In genomic region chr6:137291441-137291840, GRCh38 we compare ENCODE assay signal across 8 cellular contexts.
DNase-seq lines count a peak whose midpoint lies in the region; ATAC-seq and TF ChIP-seq lines count a peak whose summit lies in the region.

No MANE protein-coding gene starts in this region.

- H3K27ac Mint-ChIP-seq in activated CD4-positive, alpha-beta T cell treated with anti-CD3 and anti-CD28 coated beads, Interleukin-2, amount 10 ng/mL, durations not matched to agents 7 days and 5 days = no peak overlapping the region

- DNase-seq in activated CD4-positive, alpha-beta T cell treated with anti-CD3 and anti-CD28 coated beads for 48 hours = peak; percentile 6
- no peak for DNase-seq in activated CD4-positive, alpha-beta T cell treated with anti-CD3 and anti-CD28 coated beads, Interleukin-2, amount 10 ng/mL, durations not matched to agents 7 days and 5 days
- DNase-seq in UCSD-AML1 (lab: John Stamatoyannopoulos, UW; ENCODE audit: unreplicated experiment) (peak; percentile 77), glomerular visceral epithelial cell (ENCODE audit: extremely low spot score) (peak; percentile 50), superior temporal gyrus (ENCODE audit: extremely low spot score) (peak; percentile 84), GM10266 (ENCODE audit: extremely low spot score) (no peak)

- no peak for TF ChIP-seq CTCF in GM10266 (IDR thresholded peaks at IDR 0.05; ENCODE audit: control insufficient read depth, insufficient read depth, low read depth, missing control alignments)

- CTCF ChIA-PET in activated CD4-positive, alpha-beta T cell treated with anti-CD3 and anti-CD28 coated beads, Interleukin-2, amount 10 ng/mL, durations not matched to agents 7 days and 5 days (lab: Charles Lee) = no interaction called here

- H3K36me3 Mint-ChIP-seq in activated CD4-positive, alpha-beta T cell treated with anti-CD3 and anti-CD28 coated beads, Interleukin-2, amount 10 ng/mL, durations not matched to agents 7 days and 5 days (ENCODE audit: low read depth) = no peaks in the 10 kb centered on the region

- ATAC-seq in GM21515 (IDR thresholded peaks at IDR 0.05; ENCODE audit: unreplicated experiment) (no peak), HG03159 (IDR thresholded peaks at IDR 0.05; ENCODE audit: unreplicated experiment) (no peak)

- H3K9me3 Mint-ChIP-seq in activated CD4-positive, alpha-beta T cell treated with anti-CD3 and anti-CD28 coated beads, Interleukin-2, amount 10 ng/mL, durations not matched to agents 7 days and 5 days = no peaks in the 10 kb centered on the region

- peaks cover 5% of the 10 kb centered on the region for H3K4me1 Mint-ChIP-seq in activated CD4-positive, alpha-beta T cell treated with anti-CD3 and anti-CD28 coated beads, Interleukin-2, amount 10 ng/mL, durations not matched to agents 7 days and 5 days

- H3K4me3 Mint-ChIP-seq in activated CD4-positive, alpha-beta T cell treated with anti-CD3 and anti-CD28 coated beads, Interleukin-2, amount 10 ng/mL, durations not matched to agents 7 days and 5 days = no peak overlapping the region

- POLR2A ChIA-PET in activated CD4-positive, alpha-beta T cell treated with anti-CD3 and anti-CD28 coated beads, Interleukin-2, amount 10 ng/mL, durations not matched to agents 7 days and 5 days (lab: Charles Lee) = no interaction called here

- H3K27me3 Mint-ChIP-seq in activated CD4-positive, alpha-beta T cell treated with anti-CD3 and anti-CD28 coated beads, Interleukin-2, amount 10 ng/mL, durations not matched to agents 7 days and 5 days = peaks cover 8% of the 10 kb centered on the region

Comparison
In these comparisons a context has a peak if more than half of its experiments do, and no peak if none do; other contexts are left out.
1. DNase-seq: peak in activated CD4-positive, alpha-beta T cell treated with anti-CD3 and anti-CD28 coated beads for 48 hours (single experiment), UCSD-AML1 (single experiment), glomerular visceral epithelial cell (single experiment) and superior temporal gyrus (single experiment); none in activated CD4-positive, alpha-beta T cell treated with anti-CD3 and anti-CD28 coated beads, Interleukin-2, amount 10 ng/mL, durations not matched to agents 7 days and 5 days (single experiment) and GM10266 (single experiment).